3 cellular contexts compared by ENCODE assay signal in genomic region chr10:948347-948746, GRCh38.
"Had no signal": no experiment of that assay in that cellular context is flagged by ENCODE, and none has a peak within 500 bp of the region (broad histone marks: within the 10 kb centered on the region; RNA-seq: fewer than 3 reads in every experiment).

No MANE protein-coding gene starts in this region.

- DNase-seq: GDM1, GF-D8 had no signal

- H3K4me3 ChIP-seq: GM12878 had no signal

- ATAC-seq: GM12878 had no signal
